ENCODE assay signal across 14 cellular contexts in the genomic region with DNA sequence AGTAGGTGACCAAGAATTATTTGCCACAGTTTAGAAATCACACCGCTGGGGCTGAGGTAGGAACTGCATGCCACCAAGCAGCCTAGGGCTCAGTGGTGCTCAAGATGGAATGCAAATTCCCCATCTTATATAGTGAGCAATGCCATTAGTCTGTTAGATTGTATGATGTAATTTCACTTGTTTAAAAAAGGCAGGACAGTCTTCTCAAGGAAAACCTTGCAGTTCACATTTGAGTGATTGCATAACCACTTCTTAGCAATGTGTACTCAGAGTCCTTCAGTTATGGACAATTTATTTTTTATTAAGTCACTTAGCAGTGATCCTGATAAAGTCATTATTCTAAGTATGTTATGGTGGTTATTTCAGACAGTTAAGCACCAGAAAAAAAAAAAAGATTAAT.
DNase-seq lines count a peak whose midpoint lies in the region; ATAC-seq and TF ChIP-seq lines count a peak whose summit lies in the region.
"Had no signal": no experiment of that assay in that cellular context is flagged by ENCODE, and none has a peak within 500 bp of the region (broad histone marks: within the 10 kb centered on the region; RNA-seq: fewer than 3 reads in every experiment).

No MANE protein-coding gene starts in this region.

- no peaks in the 10 kb centered on the region for H3K27me3 ChIP-seq in lower lobe of right lung (ENCODE audit: low read depth)
- H3K27me3 ChIP-seq: BLaER1, pancreas, tibial artery had no signal

- H3K36me3 ChIP-seq in HEK293 (ENCODE audit: control insufficient read depth in 2 of 2, insufficient read depth in 1 of 2, low read length in 2 of 2) (no peaks in the 10 kb centered on the region), lower lobe of right lung (no peaks in the 10 kb centered on the region)
- H3K36me3 ChIP-seq: BLaER1, pancreas, tibial artery had no signal

- DNase-seq in AG09319 (ENCODE audit: extremely low read depth, low read depth), result peak; percentile 5
- peak; percentile 12 to 69 for DNase-seq in cardiac fibroblast (ENCODE audit: low read depth in 2 of 2)
- no peak for DNase-seq in lower lobe of right lung
- DNase-seq in C1 segment of cervical spinal cord (lab: John Stamatoyannopoulos, UW), result no peak
- DNase-seq in NCI-H2227 treated with DMSO at 0.1 percent for 48 hours (lab: John Stamatoyannopoulos, UW), result no peak
- no peak for DNase-seq in NCI-H146 (lab: John Stamatoyannopoulos, UW)
- DNase-seq: activated naive CD4-positive, alpha-beta T cell treated with anti-CD3 and anti-CD28 coated beads, Interleukin-2, amount 10 ng/mL, durations not matched to agents 7 days and 5 days; pancreas; PC-3; T-cell; tibial artery had no signal

- H3K4me3 ChIP-seq in HEK293 (ENCODE audit: low read depth, low read length), result no peak overlapping the region
- no peak overlapping the region for H3K4me3 ChIP-seq in cardiac fibroblast (replicated peaks in 1 of 2; ENCODE audit: low read depth in 2 of 2, low read length in 2 of 2)
- H3K4me3 ChIP-seq in lower lobe of right lung, result no peak overlapping the region
- H3K4me3 ChIP-seq: BLaER1, pancreas, tibial artery had no signal

- no peak for TF ChIP-seq CTCF in AG09319 (IDR thresholded peaks at IDR 0.05; ENCODE audit: low read depth, low read length)
- no peak for TF ChIP-seq CTCF in HEK293 (tag by site-specific recombination; IDR thresholded peaks at IDR 0.05)
- TF ChIP-seq CTCF in cardiac fibroblast (IDR thresholded peaks at IDR 0.05; ENCODE audit: low read depth, low read length), result no peak
- TF ChIP-seq CTCF in lower lobe of right lung (IDR thresholded peaks at IDR 0.05), result no peak

- CTCF ChIA-PET in HEK293 (lab: Yijun Ruan, JAX), result no interaction called here

- H3K4me1 ChIP-seq in HEK293 (ENCODE audit: control insufficient read depth, insufficient read depth, low read length), result no peaks in the 10 kb centered on the region; the same call in 1 of the 2 replicates
- peaks cover 5% of the 10 kb centered on the region for H3K4me1 ChIP-seq in lower lobe of right lung
- H3K4me1 ChIP-seq: BLaER1, pancreas, tibial artery had no signal

- POLR2A ChIA-PET in HEK293 (lab: Yijun Ruan, JAX), result no interaction called here

- H3K27ac ChIP-seq in HEK293 (ENCODE audit: extremely low read depth, low read depth, low read length) (no peak overlapping the region), lower lobe of right lung (no peak overlapping the region)
- H3K27ac ChIP-seq: BLaER1, pancreas, tibial artery had no signal

- H3K9me3 ChIP-seq in HEK293 (ENCODE audit: control insufficient read depth, insufficient read depth, low read depth, low read length) (no peaks in the 10 kb centered on the region), lower lobe of right lung (no peaks in the 10 kb centered on the region)
- H3K9me3 ChIP-seq: BLaER1, pancreas, tibial artery had no signal

- ATAC-seq in lower lobe of right lung (peak; percentile 82 to 87), GM19023 (IDR thresholded peaks at IDR 0.05; ENCODE audit: unreplicated experiment) (no peak)
- ATAC-seq: PC-3, T-cell had no signal

- intact Hi-C loops in lower lobe of right lung (cut with DNase I), result no loop called here

TF ChIP-seq in HEK293, 187 proteins besides CTCF, POLR2A, EP300 and RAD21:
- TF ChIP-seq ZNF175 (tag by site-specific recombination; IDR thresholded peaks at IDR 0.05), result no peak
- TF ChIP-seq, protein P1, sequence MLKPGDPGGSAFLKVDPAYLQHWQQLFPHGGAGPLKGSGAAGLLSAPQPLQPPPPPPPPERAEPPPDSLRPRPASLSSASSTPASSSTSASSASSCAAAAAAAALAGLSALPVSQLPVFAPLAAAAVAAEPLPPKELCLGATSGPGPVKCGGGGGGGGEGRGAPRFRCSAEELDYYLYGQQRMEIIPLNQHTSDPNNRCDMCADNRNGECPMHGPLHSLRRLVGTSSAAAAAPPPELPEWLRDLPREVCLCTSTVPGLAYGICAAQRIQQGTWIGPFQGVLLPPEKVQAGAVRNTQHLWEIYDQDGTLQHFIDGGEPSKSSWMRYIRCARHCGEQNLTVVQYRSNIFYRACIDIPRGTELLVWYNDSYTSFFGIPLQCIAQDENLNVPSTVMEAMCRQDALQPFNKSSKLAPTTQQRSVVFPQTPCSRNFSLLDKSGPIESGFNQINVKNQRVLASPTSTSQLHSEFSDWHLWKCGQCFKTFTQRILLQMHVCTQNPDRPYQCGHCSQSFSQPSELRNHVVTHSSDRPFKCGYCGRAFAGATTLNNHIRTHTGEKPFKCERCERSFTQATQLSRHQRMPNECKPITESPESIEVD (tag by site-specific recombination; IDR thresholded peaks at IDR 0.05), result 0 out of 2 replicates have a peak, but pooled peaks have one; percentile 26

Comparison
In these comparisons a context has a peak if more than half of its experiments do, and no peak if none do; other contexts are left out.
1. DNase-seq: peak in AG09319 (single experiment) and cardiac fibroblast (2 of 2); none in lower lobe of right lung (single experiment), C1 segment of cervical spinal cord (0 of 14), NCI-H2227 treated with DMSO at 0.1 percent for 48 hours (single experiment) and NCI-H146 (single experiment).